Comparison of ENCODE assay signal across 13 cellular contexts in the genomic region with DNA sequence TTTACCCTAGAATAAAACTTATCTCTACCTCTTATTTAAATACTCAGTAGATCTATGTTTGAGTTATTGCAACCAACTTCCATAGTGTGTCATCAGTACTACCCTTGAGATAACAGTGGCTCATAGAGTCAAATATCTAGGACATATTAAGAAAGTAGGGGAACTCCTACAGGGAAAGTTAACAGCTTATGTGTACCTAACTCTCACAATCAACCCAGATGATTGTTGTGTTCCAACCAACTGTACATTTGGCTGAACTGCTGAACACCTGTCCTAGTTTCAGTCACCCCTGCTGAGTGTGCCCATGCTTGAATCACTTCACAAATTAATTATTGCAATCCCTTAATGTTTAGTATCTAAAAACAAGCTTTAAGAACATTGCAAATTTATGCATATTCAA.
A peak's percentile ranks its signal among the peaks of the same experiment; 100 is the strongest.
DNase-seq lines count a peak whose midpoint lies in the region; ATAC-seq lines count a peak whose summit lies in the region.
"Had no signal": no experiment of that assay in that cellular context is flagged by ENCODE, and none has a peak within 500 bp of the region (broad histone marks: within the 10 kb centered on the region; RNA-seq: fewer than 3 reads in every experiment).

No MANE protein-coding gene starts in this region.

- no peak overlapping the region for H3K27ac Mint-ChIP-seq in stimulated activated memory B cell treated with anti-CD40 and anti-IgM and Interleukin-4, amounts not matched to agents 10 μg/mL and 1 μg/mL and 100 μg/mL, for 72 hours
- H3K27ac Mint-ChIP-seq: B cell; CD4-positive, alpha-beta T cell; HFFc6 had no signal

- no peaks in the 10 kb centered on the region for H3K4me1 Mint-ChIP-seq in stimulated activated memory B cell treated with anti-CD40 and anti-IgM and Interleukin-4, amounts not matched to agents 10 μg/mL and 1 μg/mL and 100 μg/mL, for 72 hours
- H3K4me1 Mint-ChIP-seq: B cell had no signal

- H3K27me3 Mint-ChIP-seq in stimulated activated memory B cell treated with anti-CD40 and anti-IgM and Interleukin-4, amounts not matched to agents 10 μg/mL and 1 μg/mL and 100 μg/mL, for 72 hours, result no peaks in the 10 kb centered on the region
- H3K27me3 Mint-ChIP-seq: B cell; CD4-positive, alpha-beta T cell had no signal

- H3K36me3 Mint-ChIP-seq in stimulated activated memory B cell treated with anti-CD40 and anti-IgM and Interleukin-4, amounts not matched to agents 10 μg/mL and 1 μg/mL and 100 μg/mL, for 72 hours, result no peaks in the 10 kb centered on the region

- DNase-seq in NCI-H748 (lab: John Stamatoyannopoulos, UW; ENCODE audit: unreplicated experiment), result peak; percentile 62
- DNase-seq in NCI-H748 treated with DMSO at 0.1 percent for 48 hours (lab: John Stamatoyannopoulos, UW), result no peak
- DNase-seq in NCI-H69 (lab: John Stamatoyannopoulos, UW), result peak; percentile 84
- DNase-seq in cerebellum (ENCODE audit: low spot score), result peak; percentile 0
- DNase-seq in T-helper 1 cell, result no peak
- DNase-seq in NCI-H774 (lab: John Stamatoyannopoulos, UW), result no peak
- DNase-seq: C1 segment of cervical spinal cord; CD4-positive, alpha-beta T cell; DMS79; HCEC 1CT; HFFc6 had no signal

- H3K4me3 Mint-ChIP-seq in stimulated activated memory B cell treated with anti-CD40 and anti-IgM and Interleukin-4, amounts not matched to agents 10 μg/mL and 1 μg/mL and 100 μg/mL, for 72 hours, result no peak overlapping the region
- H3K4me3 Mint-ChIP-seq: B cell; CD4-positive, alpha-beta T cell; HFFc6 had no signal

- ATAC-seq in stimulated activated memory B cell treated with anti-CD40 and anti-IgM and Interleukin-4, amounts not matched to agents 10 μg/mL and 1 μg/mL and 100 μg/mL, for 72 hours, result no peak

- H3K9me3 Mint-ChIP-seq in stimulated activated memory B cell treated with anti-CD40 and anti-IgM and Interleukin-4, amounts not matched to agents 10 μg/mL and 1 μg/mL and 100 μg/mL, for 72 hours, result peaks cover 7% of the 10 kb centered on the region
- H3K9me3 Mint-ChIP-seq: CD4-positive, alpha-beta T cell had no signal

Comparison
In these comparisons a context has a peak if more than half of its experiments do, and no peak if none do; other contexts are left out.
1. DNase-seq: peak in NCI-H748 (single experiment), NCI-H69 (single experiment) and cerebellum (single experiment); none in NCI-H748 treated with DMSO at 0.1 percent for 48 hours (single experiment), T-helper 1 cell (0 of 5) and NCI-H774 (single experiment).